ENCODE assay signal across 20 cellular contexts in the genomic region with DNA sequence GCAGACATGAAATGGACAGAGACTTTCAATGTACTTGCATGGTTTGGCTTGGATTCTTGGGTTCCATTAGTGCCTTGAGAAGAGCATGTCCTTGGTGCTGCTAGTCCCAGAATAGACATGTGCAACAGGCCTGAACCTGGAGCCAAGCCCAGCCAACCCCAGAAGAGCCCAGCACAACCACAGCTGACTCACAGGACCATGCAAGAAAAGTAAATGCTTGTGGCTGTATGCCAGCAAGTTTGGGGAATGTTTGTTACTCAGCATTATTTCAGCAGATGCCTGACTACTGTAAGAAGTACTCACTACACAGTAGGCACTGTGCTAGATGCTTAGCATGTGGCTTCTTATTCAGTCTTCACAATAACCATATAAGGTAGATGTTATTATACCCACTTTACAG. TPM values are rescaled to one million over a fixed set of nuclear protein-coding genes. Genes with fewer than 3 reads are reported as not detected.
A peak's percentile ranks its signal among the peaks of the same experiment; 100 is the strongest.
DNase-seq lines count a peak whose midpoint lies in the region; TF ChIP-seq lines count a peak whose summit lies in the region.
"Had no signal": no experiment of that assay in that cellular context is flagged by ENCODE, and none has a peak within 500 bp of the region (broad histone marks: within the 10 kb centered on the region; RNA-seq: fewer than 3 reads in every experiment).

No MANE protein-coding gene starts in this region.

- no peak for TF ChIP-seq CTCF in GM10266 (IDR thresholded peaks at IDR 0.05; ENCODE audit: control insufficient read depth, insufficient read depth, low read depth, missing control alignments)

- peak; percentile 44 for DNase-seq in EH (ENCODE audit: low read depth)
- peak; percentile 67 for DNase-seq in LHCN-M2 (ENCODE audit: low read depth)
- DNase-seq in astrocyte of the hippocampus (ENCODE audit: low read depth, low spot score) = peak; percentile 14
- DNase-seq in kidney tubule cell (ENCODE audit: low spot score) = peak; percentile 35
- no peak for DNase-seq in occipital lobe (lab: John Stamatoyannopoulos, UW)
- DNase-seq in AG08395 (ENCODE audit: low spot score) = no peak
- no peak for DNase-seq in GM10266 (ENCODE audit: extremely low spot score)
- no peak for DNase-seq in G401 (ENCODE audit: low spot score)
- DNase-seq: activated CD4-positive, alpha-beta memory T cell treated with anti-CD3 and anti-CD28 coated beads, Interleukin-2, amount 10 ng/mL, durations not matched to agents 7 days and 5 days; COR-L47; DMS79 treated with DMSO at 0.1 percent for 48 hours; GOT3; MM.1S; NCI-H1417 treated with DMSO at 0.1 percent for 48 hours; NCI-H2081; NCI-H2227 treated with DMSO at 0.1 percent for 48 hours; NCI-H526 treated with DMSO at 0.1 percent for 48 hours; RPMI8226; stimulated activated naive CD8-positive, alpha-beta T cell treated with anti-CD3 and anti-CD28 coated beads, Interleukin-15, amount 100 ng/mL, for 72 hours; T-helper 1 cell had no signal

- in situ Hi-C loops in G401 (cut with HindIII; ENCODE audit: low sequenced_read_pairs) = no loop called here

RNA-seq across cellular contexts. Expression of a gene that starts 39.2 kb away (rescaled TPM):
- total RNA-seq in LHCN-M2 (2014; rRNA removed) (14.1 and 17.8 TPM in 2 replicates), occipital lobe (29.0 TPM)
- 10.0 TPM for polyA plus RNA-seq in LHCN-M2 (2012)
- total RNA-seq in G401 (2014; rRNA removed; shearing (Covaris generic)) = 22.5 and 30.2 TPM in 2 replicates

Comparison
In these comparisons a context has a peak if more than half of its experiments do, and no peak if none do; other contexts are left out.
1. DNase-seq: peak in EH (single experiment), LHCN-M2 (single experiment), astrocyte of the hippocampus (single experiment) and kidney tubule cell (single experiment); none in occipital lobe (single experiment), AG08395 (single experiment), GM10266 (single experiment) and G401 (single experiment).